Comparison of ENCODE assay signal across 1 cellular context in genomic region chr7:151095123-151095797, GRCh38.
TF ChIP-seq lines count a peak whose summit lies in the region.

No MANE protein-coding gene starts in this region.

TF ChIP-seq in SK-N-SH treated with all-trans-retinoic acid at 6 μM for 48 hours, 23 proteins besides CTCF, POLR2A, EP300 and RAD21:
- TF ChIP-seq ESRRG (CRISPR knock-in tag; IDR thresholded peaks at IDR 0.05), result no peak
- TF ChIP-seq TSHZ2 (CRISPR knock-in tag; IDR thresholded peaks at IDR 0.05), result no peak
- TF ChIP-seq ZNF8 (CRISPR knock-in tag; IDR thresholded peaks at IDR 0.05), result no peak
